9 cellular contexts compared by ENCODE assay signal in the genomic region with DNA sequence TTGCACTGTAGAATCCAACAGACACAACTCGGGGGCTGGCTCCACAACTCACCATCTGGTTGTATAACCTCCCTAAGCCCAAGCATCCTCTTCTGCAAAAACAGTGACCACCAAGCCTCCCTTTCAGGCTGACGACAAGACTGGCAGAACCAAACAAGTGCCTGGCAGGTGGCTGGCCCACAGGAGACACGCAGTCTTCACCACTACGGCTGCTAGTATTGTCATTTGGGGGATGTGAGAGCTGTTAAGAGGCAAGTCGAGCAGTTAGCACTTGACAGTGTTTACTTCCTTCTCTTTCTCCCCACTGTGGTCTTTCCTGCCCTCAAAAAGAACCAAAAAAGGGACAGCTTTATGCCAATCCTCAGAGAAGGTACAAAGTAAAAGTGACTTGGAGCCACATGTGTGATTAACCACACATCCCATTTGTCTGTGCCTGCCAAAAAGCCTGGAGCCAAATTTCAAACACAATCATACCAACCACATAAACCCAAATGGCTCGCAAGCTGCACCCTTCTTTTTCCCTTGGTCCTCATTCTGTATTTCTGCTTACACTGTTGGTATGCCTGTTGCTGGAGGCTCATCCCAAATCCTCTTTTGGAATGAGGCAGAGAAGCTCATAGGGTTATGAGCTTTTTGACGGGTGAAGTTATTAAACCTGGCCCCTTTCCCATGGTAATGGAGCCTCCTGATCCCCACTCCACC.
DNase-seq lines count a peak whose midpoint lies in the region; ATAC-seq and TF ChIP-seq lines count a peak whose summit lies in the region.
"Had no signal": no experiment of that assay in that cellular context is flagged by ENCODE, and none has a peak within 500 bp of the region (broad histone marks: within the 10 kb centered on the region; RNA-seq: fewer than 3 reads in every experiment).

No MANE protein-coding gene starts in this region.

- no peak overlapping the region for H3K27ac ChIP-seq in CD4-positive, alpha-beta memory T cell (ENCODE audit: low read depth, low read length)
- no peak overlapping the region for H3K27ac ChIP-seq in tibial artery

- no peaks in the 10 kb centered on the region for H3K27me3 Mint-ChIP-seq in CD4-positive, alpha-beta memory T cell
- H3K27me3 Mint-ChIP-seq in natural killer cell treated with Interleukin-12 subunit alpha and Interleukin-12 subunit beta and Interleukin-15 and Interleukin-18, amount 100 ng/mL, for 72 hours: no peaks in the 10 kb centered on the region

- POLR2A ChIA-PET in CD4-positive, alpha-beta memory T cell (lab: Charles Lee; ENCODE audit: partially characterized antibody): interaction anchor here (1.0 to 3.1 kb wide), 2 partner anchors 12 to 28 kb away, joined by 3 to 22 read pairs; no protein-coding TSS in a partner anchor

- H3K9me3 ChIP-seq in CD4-positive, alpha-beta memory T cell (ENCODE audit: control insufficient read depth in 1 of 2, low read length in 2 of 2): no peaks in the 10 kb centered on the region
- H3K9me3 ChIP-seq in tibial artery: no peaks in the 10 kb centered on the region

- H3K36me3 ChIP-seq in CD4-positive, alpha-beta memory T cell (ENCODE audit: insufficient read depth, low read length): peaks cover 9% of the 10 kb centered on the region
- H3K36me3 ChIP-seq in tibial artery: peaks cover 0 to 3% (median 0%) of the 10 kb centered on the region in 3 donors

- TF ChIP-seq CTCF in tibial artery (IDR thresholded peaks at IDR 0.05): no peak

- no peaks in the 10 kb centered on the region for H3K27me3 ChIP-seq in CD4-positive, alpha-beta memory T cell (ENCODE audit: insufficient read depth, low read length)
- H3K27me3 ChIP-seq in tibial artery: no peaks in the 10 kb centered on the region

- CTCF ChIA-PET in CD4-positive, alpha-beta memory T cell (lab: Charles Lee; ENCODE audit: partially characterized antibody): interaction anchor here (1.0 to 2.2 kb wide), 9 partner anchors 11 to 279 kb away, joined by 3 to 16 read pairs (median 5); no protein-coding TSS in a partner anchor

- H3K4me3 ChIP-seq in CD4-positive, alpha-beta memory T cell (ENCODE audit: low read length in 2 of 2): no peak overlapping the region
- no peak overlapping the region for H3K4me3 ChIP-seq in Jurkat, Clone E6-1 (ENCODE audit: low read length)
- no peak overlapping the region for H3K4me3 ChIP-seq in tibial artery

- peak overlapping the region in 5 of 7 donors; percentile 5 to 79 (median 18) for H3K27ac Mint-ChIP-seq in CD4-positive, alpha-beta memory T cell
- peak overlapping the region; percentile 66 to 96 for H3K27ac Mint-ChIP-seq in natural killer cell treated with Interleukin-12 subunit alpha and Interleukin-12 subunit beta and Interleukin-15 and Interleukin-18, amount 100 ng/mL, for 72 hours

- H3K4me1 ChIP-seq in CD4-positive, alpha-beta memory T cell (ENCODE audit: insufficient read depth, low read length): peaks cover 30% of the 10 kb centered on the region
- peaks cover 0 to 38% (median 13%) of the 10 kb centered on the region in 4 donors for H3K4me1 ChIP-seq in tibial artery

- peak in 3 of 5 donors; percentile 29 to 35 (median 35) for DNase-seq in CD4-positive, alpha-beta memory T cell
- peak; percentile 84 for DNase-seq in Jurkat, Clone E6-1 (ENCODE audit: low read depth, low spot score)
- peak; percentile 24 for DNase-seq in central memory CD4-positive, alpha-beta T cell
- no peak for DNase-seq in natural killer cell treated with Interleukin-12 subunit alpha and Interleukin-12 subunit beta and Interleukin-15 and Interleukin-18, amount 100 ng/mL, for 72 hours (ENCODE audit: low spot score)
- DNase-seq in HPDE6-E6E7 (ENCODE audit: extremely low spot score): no peak
- no peak for DNase-seq in tibial artery
- DNase-seq: activated CD8-positive, alpha-beta memory T cell treated with anti-CD3 and anti-CD28 coated beads, Interleukin-2, amount 50 U/mL, for 4 hours had no signal

- H3K4me1 Mint-ChIP-seq in CD4-positive, alpha-beta memory T cell: peaks cover 31 to 50% (median 36%) of the 10 kb centered on the region in 4 donors
- peaks cover 71 to 73% of the 10 kb centered on the region in 2 donors for H3K4me1 Mint-ChIP-seq in natural killer cell treated with Interleukin-12 subunit alpha and Interleukin-12 subunit beta and Interleukin-15 and Interleukin-18, amount 100 ng/mL, for 72 hours (ENCODE audit: low read depth in 2 of 2)

- H3K36me3 Mint-ChIP-seq in CD4-positive, alpha-beta memory T cell: peaks cover 35 to 38% of the 10 kb centered on the region in 2 donors
- H3K36me3 Mint-ChIP-seq in natural killer cell treated with Interleukin-12 subunit alpha and Interleukin-12 subunit beta and Interleukin-15 and Interleukin-18, amount 100 ng/mL, for 72 hours: peaks cover 26% of the 10 kb centered on the region

- peak; percentile 66 to 70 for ATAC-seq in natural killer cell treated with Interleukin-12 subunit alpha and Interleukin-12 subunit beta and Interleukin-15 and Interleukin-18, amount 100 ng/mL, for 72 hours
- ATAC-seq in GM21447 (IDR thresholded peaks at IDR 0.05; ENCODE audit: unreplicated experiment) (no peak), GM19397 (IDR thresholded peaks at IDR 0.05; ENCODE audit: unreplicated experiment) (no peak)

- H3K4me3 Mint-ChIP-seq in CD4-positive, alpha-beta memory T cell: peak overlapping the region in 5 of 8 donors; percentile 10 to 61 (median 26)
- peak overlapping the region; percentile 30 for H3K4me3 Mint-ChIP-seq in natural killer cell treated with Interleukin-12 subunit alpha and Interleukin-12 subunit beta and Interleukin-15 and Interleukin-18, amount 100 ng/mL, for 72 hours

- no peaks in the 10 kb centered on the region for H3K9me3 Mint-ChIP-seq in CD4-positive, alpha-beta memory T cell
- no peaks in the 10 kb centered on the region for H3K9me3 Mint-ChIP-seq in natural killer cell treated with Interleukin-12 subunit alpha and Interleukin-12 subunit beta and Interleukin-15 and Interleukin-18, amount 100 ng/mL, for 72 hours

- intact Hi-C loops in CD4-positive, alpha-beta memory T cell (cut with micrococcal nuclease): loop anchor here (1.0 to 2.0 kb wide), 2 partner anchors 12 to 135 kb away; no protein-coding TSS in a partner anchor
- intact Hi-C loops in tibial artery (cut with DNase I; ENCODE audit: low total_unique reads): no loop called here

Comparison
In these comparisons a context has a peak if more than half of its experiments do, and no peak if none do; other contexts are left out.
1. DNase-seq: peak in CD4-positive, alpha-beta memory T cell (3 of 5), Jurkat, Clone E6-1 (single experiment) and central memory CD4-positive, alpha-beta T cell (single experiment); none in natural killer cell treated with Interleukin-12 subunit alpha and Interleukin-12 subunit beta and Interleukin-15 and Interleukin-18, amount 100 ng/mL, for 72 hours (single experiment), HPDE6-E6E7 (single experiment) and tibial artery (0 of 2).
2. ATAC-seq: peak in natural killer cell treated with Interleukin-12 subunit alpha and Interleukin-12 subunit beta and Interleukin-15 and Interleukin-18, amount 100 ng/mL, for 72 hours (2 of 2); none in GM21447 (single experiment) and GM19397 (single experiment).